In the genomic region with DNA sequence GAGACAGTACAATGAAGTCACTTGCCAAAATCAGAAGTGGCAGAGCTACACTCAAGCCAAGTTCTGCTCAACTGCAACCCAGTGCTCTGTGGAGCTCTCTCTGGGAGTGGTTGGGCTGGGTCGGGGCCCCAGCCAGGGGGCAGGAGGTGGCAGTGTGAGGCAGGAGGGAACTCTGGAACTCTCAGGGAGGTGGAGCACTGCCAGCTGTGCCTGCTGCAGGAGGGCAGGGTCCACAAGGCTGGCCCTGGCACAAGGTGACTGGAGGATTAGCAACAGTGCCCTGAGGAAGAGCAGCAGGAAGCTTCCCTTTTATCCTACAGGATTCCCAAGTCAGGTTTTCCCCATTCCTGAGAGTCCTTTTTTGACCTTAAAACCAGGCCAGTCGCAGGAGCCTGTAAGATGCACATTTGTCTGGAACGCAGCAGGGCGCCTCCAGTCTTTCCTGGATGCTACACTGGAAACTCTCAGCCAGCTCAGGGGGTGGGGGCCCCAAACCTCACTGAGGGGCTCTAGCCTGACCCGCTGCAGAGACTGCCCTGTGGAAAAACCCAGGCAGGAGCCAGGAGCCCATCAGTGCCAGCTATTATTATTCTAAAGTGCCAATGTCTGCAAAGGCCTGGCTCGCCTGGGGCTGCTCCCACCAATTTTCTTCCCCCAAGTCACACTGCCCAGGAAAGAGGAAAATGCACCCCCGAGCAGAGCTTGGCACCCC, we compare ENCODE assay signal across 9 cellular contexts. TPM values are rescaled to one million over a fixed set of nuclear protein-coding genes. Genes with fewer than 3 reads are reported as not detected.
DNase-seq lines count a peak whose midpoint lies in the region; ATAC-seq and TF ChIP-seq lines count a peak whose summit lies in the region.
"Had no signal": no experiment of that assay in that cellular context is flagged by ENCODE, and none has a peak within 500 bp of the region (broad histone marks: within the 10 kb centered on the region; RNA-seq: fewer than 3 reads in every experiment).

No MANE protein-coding gene starts in this region.

- DNase-seq in activated CD4-positive, alpha-beta memory T cell treated with anti-CD3 and anti-CD28 coated beads for 36 hours: peak; percentile 0
- no peak for DNase-seq in activated CD4-positive, alpha-beta memory T cell treated with anti-CD3 and anti-CD28 coated beads, Interleukin-2, amount 10 ng/mL, durations not matched to agents 7 days and 5 days
- DNase-seq in endodermal cell (peak; percentile 49), mesendoderm (no peak), upper lobe of left lung (peak; percentile 19 to 51), pons (ENCODE audit: low spot score) (no peak), body of pancreas (no peak)
- no peak for DNase-seq in central memory CD4-positive, alpha-beta T cell
- DNase-seq: NCI-H2081 had no signal

- no peaks in the 10 kb centered on the region for H3K79me1 ChIP-seq in mesendoderm (ENCODE audit: low read length)

- peak overlapping the region; percentile 30 for H3K56ac ChIP-seq in mesendoderm (ENCODE audit: low read length)

- H3K9me3 ChIP-seq in endodermal cell (ENCODE audit: control insufficient read depth, low read length) (no peaks in the 10 kb centered on the region), upper lobe of left lung (no peaks in the 10 kb centered on the region), body of pancreas (no peaks in the 10 kb centered on the region)

- no peak overlapping the region for H2AK5ac ChIP-seq in mesendoderm (ENCODE audit: low read length)

- H4K8ac ChIP-seq in mesendoderm (ENCODE audit: low read depth, low read length): no peak overlapping the region

- peak overlapping the region; percentile 40 for H4K5ac ChIP-seq in mesendoderm (ENCODE audit: low read length)

- no peaks in the 10 kb centered on the region for H3K9me3 Mint-ChIP-seq in activated CD4-positive, alpha-beta memory T cell treated with anti-CD3 and anti-CD28 coated beads for 36 hours
- no peaks in the 10 kb centered on the region for H3K9me3 Mint-ChIP-seq in activated CD4-positive, alpha-beta memory T cell treated with anti-CD3 and anti-CD28 coated beads, Interleukin-2, amount 10 ng/mL, durations not matched to agents 7 days and 5 days
- no peaks in the 10 kb centered on the region for H3K9me3 Mint-ChIP-seq in endodermal cell

- H3K4me1 ChIP-seq in endodermal cell (ENCODE audit: control insufficient read depth, insufficient read depth, low read length) (no peaks in the 10 kb centered on the region), mesendoderm (ENCODE audit: control insufficient read depth, low read depth, low read length) (peaks cover 24% of the 10 kb centered on the region), upper lobe of left lung (peaks cover 32 to 82% (median 52%) of the 10 kb centered on the region in 4 donors), body of pancreas (peaks cover 43% of the 10 kb centered on the region)

- H3K27ac Mint-ChIP-seq in activated CD4-positive, alpha-beta memory T cell treated with anti-CD3 and anti-CD28 coated beads for 36 hours: no peak overlapping the region
- no peak overlapping the region for H3K27ac Mint-ChIP-seq in activated CD4-positive, alpha-beta memory T cell treated with anti-CD3 and anti-CD28 coated beads, Interleukin-2, amount 10 ng/mL, durations not matched to agents 7 days and 5 days
- no peak overlapping the region for H3K27ac Mint-ChIP-seq in endodermal cell

- H3K36me3 ChIP-seq in endodermal cell (ENCODE audit: control insufficient read depth, insufficient read depth, low read length): peaks cover 4% of the 10 kb centered on the region
- no peaks in the 10 kb centered on the region for H3K36me3 ChIP-seq in mesendoderm (ENCODE audit: control insufficient read depth, insufficient read depth, low read length)
- H3K36me3 ChIP-seq in upper lobe of left lung: no peaks in the 10 kb centered on the region
- H3K36me3 ChIP-seq in body of pancreas (replicated peaks in 1 of 2; ENCODE audit: insufficient read depth in 1 of 2, low read depth in 2 of 2): no peaks in the 10 kb centered on the region

- CTCF ChIA-PET in activated CD4-positive, alpha-beta memory T cell treated with anti-CD3 and anti-CD28 coated beads for 36 hours (lab: Charles Lee): no interaction called here
- CTCF ChIA-PET in activated CD4-positive, alpha-beta memory T cell treated with anti-CD3 and anti-CD28 coated beads, Interleukin-2, amount 10 ng/mL, durations not matched to agents 7 days and 5 days (lab: Charles Lee): interaction anchor here (1.2 to 4.0 kb wide), 2 partner anchors 10 to 14 kb away, joined by 3 to 13 read pairs; no protein-coding TSS in a partner anchor

- no peak overlapping the region for H3K4me2 ChIP-seq in mesendoderm (ENCODE audit: low read length)

- TF ChIP-seq CTCF in endodermal cell (conservative IDR thresholded peaks at IDR 0.05) (no peak), upper lobe of left lung (IDR thresholded peaks at IDR 0.05) (no peak), body of pancreas (IDR thresholded peaks at IDR 0.05) (no peak)

- H3K27ac ChIP-seq in endodermal cell (ENCODE audit: low read depth, low read length) (no peak overlapping the region), mesendoderm (ENCODE audit: low read depth, low read length) (peak overlapping the region; percentile 84), upper lobe of left lung (peak overlapping the region; percentile 23 to 80 (median 78)), body of pancreas (peak overlapping the region in 2 of 4 donors; percentile 29 to 50)

- no peak overlapping the region for H3K9ac ChIP-seq in endodermal cell (ENCODE audit: extremely low read depth, low read length, poor library complexity, severe bottlenecking)
- peak overlapping the region; percentile 11 for H3K9ac ChIP-seq in mesendoderm (ENCODE audit: low read length)

- H3K4me3 ChIP-seq in endodermal cell (ENCODE audit: low read length) (no peak overlapping the region), mesendoderm (ENCODE audit: low read length) (no peak overlapping the region), upper lobe of left lung (no peak overlapping the region), body of pancreas (no peak overlapping the region)

- no peak overlapping the region for H3K4ac ChIP-seq in mesendoderm (ENCODE audit: low read depth, low read length)

- H2BK120ac ChIP-seq in mesendoderm (ENCODE audit: low read depth, low read length): peak overlapping the region; percentile 2

- TF ChIP-seq POLR2A in upper lobe of left lung (IDR thresholded peaks at IDR 0.05) (no peak), body of pancreas (IDR thresholded peaks at IDR 0.05) (no peak)

- peak overlapping the region; percentile 13 for H3K18ac ChIP-seq in mesendoderm (ENCODE audit: low read length)

- H3K27me3 ChIP-seq in endodermal cell (ENCODE audit: control insufficient read depth, insufficient read depth, low read length, poor library complexity, severe bottlenecking): no peaks in the 10 kb centered on the region
- no peaks in the 10 kb centered on the region for H3K27me3 ChIP-seq in mesendoderm (ENCODE audit: insufficient read depth, low read length, poor library complexity)
- H3K27me3 ChIP-seq in upper lobe of left lung: no peaks in the 10 kb centered on the region
- no peaks in the 10 kb centered on the region for H3K27me3 ChIP-seq in body of pancreas

- H3K4me1 Mint-ChIP-seq in activated CD4-positive, alpha-beta memory T cell treated with anti-CD3 and anti-CD28 coated beads for 36 hours (ENCODE audit: low read depth): peaks cover 8% of the 10 kb centered on the region
- H3K4me1 Mint-ChIP-seq in activated CD4-positive, alpha-beta memory T cell treated with anti-CD3 and anti-CD28 coated beads, Interleukin-2, amount 10 ng/mL, durations not matched to agents 7 days and 5 days: peaks cover 24% of the 10 kb centered on the region
- peaks cover 24% of the 10 kb centered on the region for H3K4me1 Mint-ChIP-seq in endodermal cell

- H3K27me3 Mint-ChIP-seq in activated CD4-positive, alpha-beta memory T cell treated with anti-CD3 and anti-CD28 coated beads for 36 hours: no peaks in the 10 kb centered on the region
- H3K27me3 Mint-ChIP-seq in activated CD4-positive, alpha-beta memory T cell treated with anti-CD3 and anti-CD28 coated beads, Interleukin-2, amount 10 ng/mL, durations not matched to agents 7 days and 5 days: peaks cover 2% of the 10 kb centered on the region
- no peaks in the 10 kb centered on the region for H3K27me3 Mint-ChIP-seq in endodermal cell (ENCODE audit: insufficient read depth)

- intact Hi-C loops in activated CD4-positive, alpha-beta memory T cell treated with anti-CD3 and anti-CD28 coated beads for 36 hours (cut with micrococcal nuclease): no loop called here
- intact Hi-C loops in body of pancreas (cut with DNase I): no loop called here

- H3K79me2 ChIP-seq in mesendoderm (ENCODE audit: control insufficient read depth, insufficient read depth, low read length): no peaks in the 10 kb centered on the region

- H3K4me3 Mint-ChIP-seq in activated CD4-positive, alpha-beta memory T cell treated with anti-CD3 and anti-CD28 coated beads for 36 hours: no peak overlapping the region
- H3K4me3 Mint-ChIP-seq in activated CD4-positive, alpha-beta memory T cell treated with anti-CD3 and anti-CD28 coated beads, Interleukin-2, amount 10 ng/mL, durations not matched to agents 7 days and 5 days: no peak overlapping the region
- H3K4me3 Mint-ChIP-seq in endodermal cell: no peak overlapping the region

- no peak overlapping the region for H3K23ac ChIP-seq in mesendoderm (ENCODE audit: low read length)

- POLR2A ChIA-PET in activated CD4-positive, alpha-beta memory T cell treated with anti-CD3 and anti-CD28 coated beads for 36 hours (lab: Charles Lee): interaction anchor here (0.8 kb wide), 1 partner anchor 14 kb away, joined by 4 read pairs; no protein-coding TSS in a partner anchor
- POLR2A ChIA-PET in activated CD4-positive, alpha-beta memory T cell treated with anti-CD3 and anti-CD28 coated beads, Interleukin-2, amount 10 ng/mL, durations not matched to agents 7 days and 5 days (lab: Charles Lee): interaction anchor here (1.1 kb wide), 1 partner anchor 17 kb away, joined by 3 read pairs; no protein-coding TSS in a partner anchor

- no peaks in the 10 kb centered on the region for H3K36me3 Mint-ChIP-seq in activated CD4-positive, alpha-beta memory T cell treated with anti-CD3 and anti-CD28 coated beads for 36 hours
- H3K36me3 Mint-ChIP-seq in activated CD4-positive, alpha-beta memory T cell treated with anti-CD3 and anti-CD28 coated beads, Interleukin-2, amount 10 ng/mL, durations not matched to agents 7 days and 5 days (ENCODE audit: low read depth): no peaks in the 10 kb centered on the region
- peaks cover 16% of the 10 kb centered on the region for H3K36me3 Mint-ChIP-seq in endodermal cell (ENCODE audit: low read depth)

- no peak overlapping the region for H2BK15ac ChIP-seq in mesendoderm (replicated peaks; ENCODE audit: low read depth)

- ATAC-seq in upper lobe of left lung (ENCODE audit: low FRiP score in 2 of 2): peak in 1 of 2 donors; percentile 8
- no peak for ATAC-seq in body of pancreas

- TF ChIP-seq EP300 in upper lobe of left lung (IDR thresholded peaks at IDR 0.05): no peak

- peak overlapping the region; percentile 37 for H2BK5ac ChIP-seq in mesendoderm (ENCODE audit: low read length)

- WGBS in endodermal cell (ENCODE audit: insufficient coverage in 1 of 2, insufficient read length in 1 of 2), 2 experiments: 83 to 92% methylated on average over 2 to 7 of the region's 7 CpGs
- no CpG with 5 or more reads among the region's 7 CpGs for WGBS in mesendoderm (ENCODE audit: extremely low coverage, insufficient coverage, low lambda C conversion rate)
- 65 to 67% methylated on average over 7 of the region's 7 CpGs for WGBS in upper lobe of left lung, 2 donors
- 63 to 68% methylated on average over 7 of the region's 7 CpGs for WGBS in body of pancreas, 2 donors

RNA-seq across cellular contexts. Expression of gene DKK3, which starts 31.8 kb away (rescaled TPM):
- total RNA-seq in activated CD4-positive, alpha-beta memory T cell treated with anti-CD3 and anti-CD28 coated beads for 36 hours: not detected
- total RNA-seq in activated CD4-positive, alpha-beta memory T cell treated with anti-CD3 and anti-CD28 coated beads, Interleukin-2, amount 10 ng/mL, durations not matched to agents 7 days and 5 days: not detected
- total RNA-seq in endodermal cell (10 to 100 TPM; 18.8 to 42.6 TPM), upper lobe of left lung (100 to 1,000 TPM in 5 of 6 donors, 10 to 100 TPM in 1; 50.3 to 162 (median 137) TPM), body of pancreas (10 to 100 TPM; 14.5 to 25.9 TPM)
- polyA plus RNA-seq in endodermal cell (2013, experiment 1 of 2): 57.9 TPM
- polyA plus RNA-seq in endodermal cell (2013, experiment 2 of 2): 51.3 TPM
- polyA plus RNA-seq in mesendoderm (2013, experiment 1 of 2): 17.5 TPM
- 17.2 TPM for polyA plus RNA-seq in mesendoderm (2013, experiment 2 of 2)

Comparison
In these comparisons a context has a peak if more than half of its experiments do, and no peak if none do; other contexts are left out.
1. DNase-seq: peak in activated CD4-positive, alpha-beta memory T cell treated with anti-CD3 and anti-CD28 coated beads for 36 hours (single experiment), endodermal cell (single experiment) and upper lobe of left lung (2 of 2); none in activated CD4-positive, alpha-beta memory T cell treated with anti-CD3 and anti-CD28 coated beads, Interleukin-2, amount 10 ng/mL, durations not matched to agents 7 days and 5 days (single experiment), mesendoderm (single experiment), pons (single experiment), central memory CD4-positive, alpha-beta T cell (single experiment) and body of pancreas (0 of 4).
2. RNA of gene DKK3, which starts 31.8 kb away (total RNA-seq): 50.3 to 162 TPM in upper lobe of left lung, 18.8 to 42.6 TPM in endodermal cell and 14.5 to 25.9 TPM in body of pancreas; not detected in activated CD4-positive, alpha-beta memory T cell treated with anti-CD3 and anti-CD28 coated beads for 36 hours and not detected in activated CD4-positive, alpha-beta memory T cell treated with anti-CD3 and anti-CD28 coated beads, Interleukin-2, amount 10 ng/mL, durations not matched to agents 7 days and 5 days; every median in the first group is over 10 times any median in the second.